10 cellular contexts compared by ENCODE assay signal in the genomic region with DNA sequence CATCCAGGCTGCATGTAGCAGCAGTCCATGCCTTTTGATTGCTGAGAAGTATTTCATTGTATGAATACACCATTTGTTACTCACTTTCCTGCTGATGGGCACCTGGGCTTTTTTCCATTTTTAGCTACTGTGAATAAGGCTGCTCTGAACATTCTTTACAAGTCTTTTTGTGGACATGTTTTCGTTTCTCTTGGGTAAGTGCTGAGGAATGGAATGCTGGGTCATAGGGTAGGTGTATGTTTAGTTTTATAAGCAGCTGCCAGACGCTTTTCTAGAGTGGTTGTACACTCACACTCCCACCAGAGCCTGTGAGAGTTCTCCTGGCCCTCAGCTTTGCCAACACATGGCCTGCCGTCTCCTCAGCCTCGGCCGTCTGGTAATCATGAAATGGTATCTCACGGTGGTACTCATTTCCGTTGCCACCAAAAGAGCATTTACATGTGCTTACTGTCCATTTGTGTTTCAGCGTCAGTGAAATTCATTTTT. TPM values are rescaled to one million over a fixed set of nuclear protein-coding genes. Genes with fewer than 3 reads are reported as not detected.
A peak's percentile ranks its signal among the peaks of the same experiment; 100 is the strongest.
DNase-seq lines count a peak whose midpoint lies in the region; ATAC-seq and TF ChIP-seq lines count a peak whose summit lies in the region.
"Had no signal": no experiment of that assay in that cellular context is flagged by ENCODE, and none has a peak within 500 bp of the region (broad histone marks: within the 10 kb centered on the region; RNA-seq: fewer than 3 reads in every experiment).

No MANE protein-coding gene starts in this region.

- DNase-seq in AG09319 (ENCODE audit: extremely low read depth, low read depth) (peak; percentile 66), ascending aorta (ENCODE audit: low spot score in 2 of 2) (peak in 1 of 2 donors; percentile 91), foreskin keratinocyte (peak; percentile 86 to 92), omental fat pad (ENCODE audit: low spot score) (no peak), islet precursor cell (no peak), NCI-H524 (lab: John Stamatoyannopoulos, UW) (no peak), inferior parietal cortex (ENCODE audit: extremely low spot score) (no peak), amygdala (lab: John Stamatoyannopoulos, UW) (no peak)
- DNase-seq: CD4-positive, CD25-positive, alpha-beta regulatory T cell; NCI-H2227 treated with DMSO at 0.1 percent for 48 hours had no signal

- intact Hi-C loops in ascending aorta (cut with DNase I), result loop anchor here (1.0 to 5.0 kb wide), 3 partner anchors 21 to 88 kb away; no protein-coding TSS in a partner anchor

- H3K27me3 ChIP-seq in ascending aorta (no peaks in the 10 kb centered on the region), foreskin keratinocyte (no peaks in the 10 kb centered on the region)

- no peaks in the 10 kb centered on the region for H3K9me3 ChIP-seq in ascending aorta

- no peak overlapping the region for H3K4me3 ChIP-seq in ascending aorta

- H3K36me3 ChIP-seq in ascending aorta, result peaks cover 0 to 6% of the 10 kb centered on the region in 2 donors

- peak overlapping the region; percentile 84 to 90 for H3K27ac ChIP-seq in ascending aorta
- H3K27ac ChIP-seq in foreskin keratinocyte, result no peak overlapping the region

- no peak for TF ChIP-seq CTCF in AG09319 (IDR thresholded peaks at IDR 0.05; ENCODE audit: low read depth, low read length)
- TF ChIP-seq CTCF in ascending aorta (IDR thresholded peaks at IDR 0.05), result no peak
- TF ChIP-seq CTCF in foreskin keratinocyte (conservative IDR thresholded peaks at IDR 0.05), result no peak
- TF ChIP-seq CTCF in omental fat pad (IDR thresholded peaks at IDR 0.05), result no peak

- ATAC-seq in foreskin keratinocyte (no peak), omental fat pad (ENCODE audit: low FRiP score) (peak; percentile 83)

- H3K4me1 ChIP-seq in ascending aorta (peaks cover 38 to 74% of the 10 kb centered on the region in 2 donors), foreskin keratinocyte (peaks cover 17% of the 10 kb centered on the region)

RNA-seq across cellular contexts. Expression of gene SLX9, which starts 22.7 kb away (rescaled TPM):
- total RNA-seq in ascending aorta (0.75 TPM), foreskin keratinocyte (39.7 and 54.7 TPM in 2 replicates), omental fat pad (10 to 100 TPM; 11.9 to 26.2 (median 16.1) TPM)
- 54.8 and 73.8 TPM in 2 replicates for polyA plus RNA-seq in foreskin keratinocyte

RNA-seq across cellular contexts. Expression of gene ITGB2, which starts 41.8 kb away (rescaled TPM):
- total RNA-seq in ascending aorta (65.5 TPM), foreskin keratinocyte (6.4 and 6.5 TPM in 2 replicates), omental fat pad (100 to 1,000 TPM in 3 of 4 donors, 10 to 100 TPM in 1; 98.5 to 581 (median 217) TPM)
- polyA plus RNA-seq in foreskin keratinocyte, result 5.0 and 5.2 TPM in 2 replicates

Comparison
In these comparisons a context has a peak if more than half of its experiments do, and no peak if none do; other contexts are left out.
1. DNase-seq: peak in AG09319 (single experiment) and foreskin keratinocyte (2 of 2); none in omental fat pad (single experiment), islet precursor cell (single experiment), NCI-H524 (0 of 2), inferior parietal cortex (single experiment) and amygdala (0 of 56).